ENCODE assay signal across 8 cellular contexts in the genomic region with DNA sequence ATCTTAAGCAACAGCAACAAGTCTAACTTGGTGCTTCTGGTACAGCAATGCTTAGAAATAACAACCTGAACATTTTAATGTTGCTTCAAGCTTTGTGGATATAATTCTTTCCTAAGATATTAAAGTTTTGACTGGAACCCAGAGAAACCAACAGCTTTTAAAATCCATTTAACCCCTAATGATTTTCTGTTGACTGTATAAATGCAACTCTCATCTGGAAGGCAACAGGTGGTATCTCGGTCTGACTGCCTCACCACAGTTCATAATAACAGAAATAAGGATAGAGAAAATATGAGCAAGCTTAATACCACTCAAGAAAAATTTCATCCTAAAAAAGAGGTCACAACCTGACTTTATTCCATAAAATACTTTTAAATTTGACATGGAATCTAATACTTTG.
"Had no signal": no experiment of that assay in that cellular context is flagged by ENCODE, and none has a peak within 500 bp of the region (broad histone marks: within the 10 kb centered on the region; RNA-seq: fewer than 3 reads in every experiment).

No MANE protein-coding gene starts in this region.

- H3K4me3 ChIP-seq: GM12878 had no signal

- ATAC-seq: GM12878 had no signal

- DNase-seq: GDM1, GF-D8 had no signal

- FAIRE-seq: G401.6, GM12878, GM12891, GM12892, GM18507, GM19239 had no signal
